Comparison of ENCODE assay signal across 8 cellular contexts in the genomic region with DNA sequence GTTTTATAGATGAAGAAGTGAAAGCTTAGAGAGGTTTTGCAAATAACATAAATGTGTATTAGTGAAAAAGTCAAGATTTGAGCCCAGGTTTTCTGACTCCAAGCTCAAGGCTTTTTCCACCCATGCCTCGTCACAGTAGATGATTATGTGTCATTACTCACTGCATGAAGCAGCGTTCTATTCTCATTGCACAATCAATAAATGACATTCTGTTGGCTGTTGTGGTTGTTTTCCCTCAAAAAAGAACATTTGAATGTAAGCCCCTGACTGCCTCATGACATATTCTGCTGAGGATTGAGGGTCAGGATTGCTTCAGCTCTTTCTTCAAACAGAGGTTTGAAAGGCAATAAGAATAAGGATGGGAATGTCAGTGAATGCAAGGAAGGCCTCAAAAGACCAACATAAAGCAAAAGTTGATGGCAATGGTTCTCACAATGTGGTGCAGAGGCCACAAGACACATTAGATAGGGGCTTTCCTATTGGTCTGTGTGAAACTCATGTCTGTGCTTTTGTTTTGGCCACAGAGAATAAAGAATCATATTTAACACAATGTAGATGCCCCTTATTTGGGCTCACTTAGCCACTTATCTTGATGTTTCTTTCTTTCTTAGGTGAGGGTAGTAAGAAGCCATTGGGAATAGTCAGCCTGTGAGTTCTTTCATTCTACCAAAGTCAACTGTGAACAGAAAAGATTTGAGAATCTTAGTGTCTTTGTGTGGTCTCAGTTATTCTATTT. TPM values are rescaled to one million over a fixed set of nuclear protein-coding genes. Genes with fewer than 3 reads are reported as not detected.
DNase-seq lines count a peak whose midpoint lies in the region; ATAC-seq and TF ChIP-seq lines count a peak whose summit lies in the region.

No MANE protein-coding gene starts in this region.

- H3K27me3 ChIP-seq in HCT116 (ENCODE audit: insufficient read depth, low read length) (peaks cover 38% of the 10 kb centered on the region), parathyroid adenoma (ENCODE audit: control insufficient read depth, insufficient read depth, low read length) (no peaks in the 10 kb centered on the region), heart right ventricle (peaks cover 0 to 24% (median 0%) of the 10 kb centered on the region in 7 donors)

- BruUV-seq in HCT116 (replicated peaks; lab: Mats Ljungman, UMichigan): no TSS peak

- CTCF ChIA-PET in HCT116 (lab: Charles Lee): no interaction called here

- TF ChIP-seq POLR2A in HCT116 (IDR thresholded peaks at IDR 0.05; ENCODE audit: borderline replicate concordance, extremely low read depth, insufficient read depth, insufficient read length): no peak

- H3K79me2 ChIP-seq in HCT116 (ENCODE audit: insufficient read depth, low read length): no peaks in the 10 kb centered on the region
- no peaks in the 10 kb centered on the region for H3K79me2 ChIP-seq in parathyroid adenoma

- intact Hi-C loops in HCT116 (cut with micrococcal nuclease): no loop called here
- intact Hi-C loops in heart right ventricle (cut with DNase I): loop anchor here in 2 of 10 donors (10.0 kb wide), 2 partner anchors 142 to 328 kb away; a partner anchor contains a TSS
- intact Hi-C loops in posterior cingulate gyrus (cut with DNase I): no loop called here

- no peak overlapping the region for H3K4me3 ChIP-seq in HCT116 (replicated peaks in 1 of 2; ENCODE audit: low read depth in 1 of 2, low read length in 2 of 2)
- no peak overlapping the region for H3K4me3 ChIP-seq in parathyroid adenoma (ENCODE audit: low read depth, low read length)
- H3K4me3 ChIP-seq in heart right ventricle: no peak overlapping the region

- RAD21 ChIA-PET in HCT116 (lab: Charles Lee; ENCODE audit: low non-redundant PET in 1 of 2, low total read pairs in 2 of 2, uncharacterized antibody in 2 of 2, unreplicated experiment in 2 of 2): no interaction called here

- no peaks in the 10 kb centered on the region for H4K20me1 ChIP-seq in HCT116 (ENCODE audit: insufficient read depth)

- H3K4me1 ChIP-seq in HCT116 (ENCODE audit: control insufficient read depth in 1 of 2, insufficient read depth in 2 of 2, low read length in 2 of 2): peaks cover 4 to 24% of the 10 kb centered on the region in 2 experiments; a peak in 3 of 4 replicates
- H3K4me1 ChIP-seq in parathyroid adenoma: peaks cover 13% of the 10 kb centered on the region
- peaks cover 0 to 20% (median 13%) of the 10 kb centered on the region in 9 donors for H3K4me1 ChIP-seq in heart right ventricle

- H3K9ac ChIP-seq in HCT116 (ENCODE audit: low read length) (no peak overlapping the region), parathyroid adenoma (no peak overlapping the region)

- DNase-seq in HCT116 (ENCODE audit: low read depth, low spot score): no peak
- peak; percentile 62 for DNase-seq in NCI-H2227 (lab: John Stamatoyannopoulos, UW; ENCODE audit: unreplicated experiment)
- DNase-seq in heart right ventricle: no peak
- DNase-seq in posterior cingulate gyrus: no peak
- DNase-seq in DMS79 (lab: John Stamatoyannopoulos, UW): no peak
- no peak for DNase-seq in NCI-H1105 treated with DMSO at 0.1 percent for 48 hours (lab: John Stamatoyannopoulos, UW)

- H3K9me3 ChIP-seq in HCT116 (ENCODE audit: control insufficient read depth in 1 of 2, insufficient read depth in 1 of 2, low read depth in 1 of 2, low read length in 2 of 2) (no peaks in the 10 kb centered on the region), parathyroid adenoma (ENCODE audit: control insufficient read depth, low read length) (no peaks in the 10 kb centered on the region), heart right ventricle (no peaks in the 10 kb centered on the region)

- H2AFZ ChIP-seq in HCT116 (ENCODE audit: low read depth, low read length, poor library complexity, severe bottlenecking) (no peak overlapping the region), parathyroid adenoma (peak overlapping the region; percentile 17)

- H3K36me3 ChIP-seq in HCT116 (ENCODE audit: control insufficient read depth in 1 of 2, insufficient read depth in 2 of 2, low read length in 2 of 2) (no peaks in the 10 kb centered on the region), parathyroid adenoma (ENCODE audit: control insufficient read depth, insufficient read depth, low read length) (no peaks in the 10 kb centered on the region), heart right ventricle (no peaks in the 10 kb centered on the region)

- POLR2A ChIA-PET in HCT116 (lab: Charles Lee): no interaction called here

- ATAC-seq in GM18868 (IDR thresholded peaks at IDR 0.05; ENCODE audit: unreplicated experiment) (peak; percentile 68), HCT116 (no peak), heart right ventricle (no peak)

- H3K27ac ChIP-seq in HCT116 (ENCODE audit: low read depth, low read length) (no peak overlapping the region), parathyroid adenoma (no peak overlapping the region), heart right ventricle (no peak overlapping the region)

- H3K9me2 ChIP-seq in HCT116 (ENCODE audit: insufficient read depth): no peaks in the 10 kb centered on the region

- H3K4me2 ChIP-seq in HCT116 (ENCODE audit: low read length) (no peak overlapping the region), parathyroid adenoma (ENCODE audit: low read length) (no peak overlapping the region)

- TF ChIP-seq RAD21 in HCT116 (IDR thresholded peaks at IDR 0.05; ENCODE audit: low read depth): no peak

- WGBS in heart right ventricle, 2 donors: 56 to 74% methylated on average over 2 of the region's 2 CpGs

- TF ChIP-seq CTCF in HCT116 (IDR thresholded peaks at IDR 0.05 in 2 of 3, conservative IDR thresholded peaks at IDR 0.05 in 1 of 3; ENCODE audit: borderline replicate concordance in 1 of 3, insufficient read depth in 1 of 3, low read depth in 2 of 3, low read length in 2 of 3) (no peak), parathyroid adenoma (IDR thresholded peaks at IDR 0.05) (no peak), heart right ventricle (IDR thresholded peaks at IDR 0.05) (no peak)

TF ChIP-seq in HCT116, 20 proteins besides CTCF, POLR2A, EP300 and RAD21:
- TF ChIP-seq, protein P1, sequence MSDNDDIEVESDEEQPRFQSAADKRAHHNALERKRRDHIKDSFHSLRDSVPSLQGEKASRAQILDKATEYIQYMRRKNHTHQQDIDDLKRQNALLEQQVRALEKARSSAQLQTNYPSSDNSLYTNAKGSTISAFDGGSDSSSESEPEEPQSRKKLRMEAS (IDR thresholded peaks at IDR 0.05): no peak
- 0 out of 2 replicates have a peak, but pooled peaks have one; percentile 15 for TF ChIP-seq CEBPB (IDR thresholded peaks at IDR 0.05; ENCODE audit: low read depth)
- no peak for TF ChIP-seq JUND (IDR thresholded peaks at IDR 0.05)
- TF ChIP-seq YY1 (IDR thresholded peaks at IDR 0.05; ENCODE audit: extremely low read depth, insufficient replicate concordance, low read depth, low read length): no peak

RNA-seq across cellular contexts. Expression of a gene that starts 5.4 kb away (rescaled TPM):
- total RNA-seq in HCT116 (2021; ENCODE audit: unreplicated experiment) (21.3 TPM), heart right ventricle (10 to 100 TPM in 6 of 10 donors, 1 to 10 TPM in 4; 6.7 to 20.8 (median 11.4) TPM)
- 9.4 and 9.7 TPM in 2 replicates for polyA plus RNA-seq in HCT116 (2012)
- 1 to 10 TPM; 6.4 to 9.7 TPM for polyA plus RNA-seq in heart right ventricle
